8 cellular contexts compared by ENCODE assay signal in genomic region chr19:3987619-3988371, GRCh38. TPM values are rescaled to one million over a fixed set of nuclear protein-coding genes. Genes with fewer than 3 reads are reported as not detected.
DNase-seq lines count a peak whose midpoint lies in the region; ATAC-seq and TF ChIP-seq lines count a peak whose summit lies in the region.

No MANE protein-coding gene starts in this region.

- H3K27ac ChIP-seq in heart left ventricle = peak overlapping the region in 5 of 12 donors; percentile 17 to 93 (median 86)
- peak overlapping the region; percentile 91 to 94 (median 94) for H3K27ac ChIP-seq in transverse colon

- TF ChIP-seq EP300 in transverse colon (IDR thresholded peaks at IDR 0.05; ENCODE audit: low read depth) = no peak

- WGBS in heart left ventricle, 4 donors = 10 to 13% (median 10%) methylated on average over 30 of the region's 30 CpGs
- 6% methylated on average over 29 of the region's 30 CpGs; no CpG with 5 or more reads in 1 of the 2 donors for WGBS in transverse colon (ENCODE audit: low coverage in 1 of 2), 2 donors

- peak; percentile 65 to 68 for DNase-seq in AML-193 (lab: John Stamatoyannopoulos, UW)
- DNase-seq in NCI-H1436 treated with DMSO at 0.1 percent for 48 hours (lab: John Stamatoyannopoulos, UW) = peak; percentile 63
- DNase-seq in T follicular helper cell (ENCODE audit: low read depth) = peak; percentile 86
- peak; percentile 74 for DNase-seq in activated naive CD8-positive, alpha-beta T cell treated with anti-CD3 and anti-CD28 coated beads, Interleukin-2, amount 50 U/mL, for 16 hours (ENCODE audit: low read depth, low spot score)
- peak; percentile 83 to 94 (median 89) for DNase-seq in heart left ventricle
- peak; percentile 72 to 97 (median 84) for DNase-seq in posterior cingulate gyrus
- DNase-seq in transverse colon = peak; percentile 93

- TF ChIP-seq POLR2A in heart left ventricle (IDR thresholded peaks at IDR 0.05) = no peak
- TF ChIP-seq POLR2A in transverse colon (IDR thresholded peaks at IDR 0.05) = no peak

- H3K4me1 ChIP-seq in heart left ventricle (peaks cover 10 to 46% (median 38%) of the 10 kb centered on the region in 12 donors), transverse colon (peaks cover 22 to 41% (median 37%) of the 10 kb centered on the region in 4 donors)

- peak; percentile 86 to 97 (median 90) for TF ChIP-seq CTCF in heart left ventricle (IDR thresholded peaks at IDR 0.05)
- TF ChIP-seq CTCF in transverse colon (IDR thresholded peaks at IDR 0.05) = peak; percentile 87 to 97 (median 91)

- peak; percentile 40 for ATAC-seq in GM21528 (IDR thresholded peaks at IDR 0.05; ENCODE audit: low FRiP score, unreplicated experiment)
- ATAC-seq in heart left ventricle = peak in 3 of 4 donors; percentile 6 to 24 (median 11)

- in situ Hi-C loops in transverse colon (cut with MboI; ENCODE audit: low pct_ligation_motif_present in 1 of 4, low pct_unique_long_range_greater_than_20kb in 1 of 4, low sequenced_read_pairs in 3 of 4) = loop anchor here in 2 of 4 donors (10.0 to 25.0 kb wide), 2 partner anchors 150 to 197 kb away; partner anchors contain the start of genes ANKRD24 (in 2 of the 2) and SIRT6 (in 2 of the 2)

- H3K4me3 ChIP-seq in heart left ventricle (peak overlapping the region in 6 of 12 donors; percentile 16 to 100 (median 82)), transverse colon (peak overlapping the region in 1 of 4 donors; percentile 31)

- intact Hi-C loops in heart left ventricle (cut with DNase I) (loop anchor here (2.0 to 10.0 kb wide), 14 partner anchors 80 to 320 kb away; partner anchors contain the start of genes APBA3 (in 5 of the 10), MRPL54 (in 5 of the 10), ANKRD24 (in 3 of the 10) and SIRT6 (in 3 of the 10)), posterior cingulate gyrus (cut with DNase I) (loop anchor here (2.0 kb wide), 2 partner anchors 195 to 217 kb away; partner anchors contain the start of genes ANKRD24 and SIRT6), transverse colon (cut with DNase I; ENCODE audit: low total_unique reads) (loop anchor here (5.0 kb wide), 1 partner anchor 80 kb away; the partner anchor contains the start of gene ZBTB7A)

- peaks cover 0 to 19% (median 14%) of the 10 kb centered on the region in 9 donors for H3K36me3 ChIP-seq in heart left ventricle
- H3K36me3 ChIP-seq in transverse colon = peaks cover 0 to 13% (median 2%) of the 10 kb centered on the region in 4 donors

- H3K9me3 ChIP-seq in heart left ventricle (no peaks in the 10 kb centered on the region), transverse colon (no peaks in the 10 kb centered on the region)

- no peaks in the 10 kb centered on the region for H3K27me3 ChIP-seq in heart left ventricle
- no peaks in the 10 kb centered on the region for H3K27me3 ChIP-seq in transverse colon

RNA-seq across cellular contexts. Expression of gene EEF2, which starts 2.5 kb away (rescaled TPM):
- total RNA-seq in heart left ventricle (1,000 to 10,000 TPM; 1,373 to 2,686 (median 2,215) TPM), transverse colon (1,000 to 10,000 TPM; 1,013 to 1,686 (median 1,532) TPM)
- polyA plus RNA-seq in heart left ventricle = 1,000 to 10,000 TPM in 1 of 2 donors, 100 to 1,000 TPM in 1; 846 to 1,944 TPM

RNA-seq across cellular contexts. Expression of gene DAPK3, which starts 16.9 kb away (rescaled TPM):
- 100 to 1,000 TPM in 4 of 9 donors, 10 to 100 TPM in 5; 70.6 to 200 (median 97.4) TPM for total RNA-seq in heart left ventricle
- 100 to 1,000 TPM; 160 to 252 TPM for polyA plus RNA-seq in heart left ventricle
- total RNA-seq in transverse colon = 10 to 100 TPM; 54.6 to 89.0 (median 82.3) TPM

RNA-seq across cellular contexts. Expression of gene PIAS4, which starts 19.7 kb away (rescaled TPM):
- total RNA-seq in heart left ventricle (10 to 100 TPM; 12.5 to 19.1 (median 15.3) TPM), transverse colon (100 to 1,000 TPM in 1 of 4 donors, 10 to 100 TPM in 3; 15.5 to 110 (median 23.0) TPM)
- 10 to 100 TPM; 12.3 to 15.4 TPM for polyA plus RNA-seq in heart left ventricle

RNA-seq across cellular contexts. Expression of gene NMRK2, which starts 54.9 kb away (rescaled TPM):
- total RNA-seq in heart left ventricle (1,000 to 10,000 TPM in 3 of 9 donors, 100 to 1,000 TPM in 6; 347 to 2,001 (median 606) TPM), transverse colon (under 1 TPM in 1 of 4 donors, not detected in 3; 0.41 TPM)
- polyA plus RNA-seq in heart left ventricle = 1,000 to 10,000 TPM in 1 of 2 donors, 100 to 1,000 TPM in 1; 649 to 1,244 TPM
